9 cellular contexts compared by ENCODE assay signal in the genomic region with DNA sequence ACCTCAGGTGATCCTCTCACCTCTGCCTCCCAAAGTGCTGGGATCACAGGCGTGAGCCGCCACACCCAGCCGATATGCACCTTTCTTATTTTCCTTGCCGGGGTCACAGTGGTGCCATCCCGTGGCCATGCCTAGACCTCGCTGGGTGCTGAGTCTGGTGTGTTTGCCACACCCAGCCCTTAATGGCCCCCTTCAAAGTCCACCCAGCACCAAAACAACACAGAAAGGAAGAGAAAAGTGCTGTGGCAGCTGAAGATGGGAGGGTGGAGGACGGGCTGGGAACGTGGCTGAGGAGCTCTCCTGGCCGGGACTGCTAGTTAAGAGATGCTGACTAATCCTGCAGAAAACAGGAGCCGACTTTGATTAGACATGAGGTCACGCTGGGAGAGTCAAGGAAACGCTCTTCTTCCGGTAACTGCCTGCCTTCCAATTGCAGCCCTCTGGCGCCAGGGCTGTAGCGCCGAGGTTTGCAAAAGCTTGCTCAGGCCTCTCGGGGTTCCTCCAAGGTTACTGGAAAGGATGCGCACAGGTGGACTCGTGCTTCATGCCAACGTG. TPM values are rescaled to one million over a fixed set of nuclear protein-coding genes. Genes with fewer than 3 reads are reported as not detected.
DNase-seq lines count a peak whose midpoint lies in the region; ATAC-seq and TF ChIP-seq lines count a peak whose summit lies in the region.
"Had no signal": no experiment of that assay in that cellular context is flagged by ENCODE, and none has a peak within 500 bp of the region (broad histone marks: within the 10 kb centered on the region; RNA-seq: fewer than 3 reads in every experiment).

No MANE protein-coding gene starts in this region.

- H3K27ac ChIP-seq in CD8-positive, alpha-beta memory T cell (ENCODE audit: low read depth, low read length), result no peak overlapping the region

- H3K4me3 ChIP-seq in foreskin fibroblast (ENCODE audit: low read depth in 1 of 2, low read length in 2 of 2) (no peak overlapping the region), retinal pigment epithelial cell (ENCODE audit: low read length) (no peak overlapping the region)
- H3K4me3 ChIP-seq in CD8-positive, alpha-beta memory T cell (ENCODE audit: low read length), result no peak overlapping the region

- H3K9me3 ChIP-seq in CD8-positive, alpha-beta memory T cell (ENCODE audit: low read length), result no peaks in the 10 kb centered on the region

- H3K27me3 ChIP-seq in CD8-positive, alpha-beta memory T cell (ENCODE audit: insufficient read depth, low read length, poor library complexity, severe bottlenecking), result no peaks in the 10 kb centered on the region

- peak; percentile 85 for DNase-seq in ELR (ENCODE audit: low read depth)
- peak; percentile 52 for DNase-seq in T1000 (lab: John Stamatoyannopoulos, UW)
- DNase-seq in foreskin fibroblast, result peak; percentile 32 to 57
- DNase-seq in retinal pigment epithelial cell (ENCODE audit: low read depth), result peak; percentile 31
- DNase-seq in activated CD4-positive, alpha-beta memory T cell treated with anti-CD3 and anti-CD28 coated beads for 36 hours, result no peak
- no peak for DNase-seq in NCI-H128 (lab: John Stamatoyannopoulos, UW; ENCODE audit: unreplicated experiment)
- no peak for DNase-seq in CD8-positive, alpha-beta memory T cell
- DNase-seq: NCI-H446 had no signal

- no peak for ATAC-seq in HG02870 (IDR thresholded peaks at IDR 0.05; ENCODE audit: unreplicated experiment)

- no peaks in the 10 kb centered on the region for H3K27me3 Mint-ChIP-seq in activated CD4-positive, alpha-beta memory T cell treated with anti-CD3 and anti-CD28 coated beads for 36 hours
- peaks cover 0 to 1% of the 10 kb centered on the region in 2 donors for H3K27me3 Mint-ChIP-seq in CD8-positive, alpha-beta memory T cell

- H3K4me1 Mint-ChIP-seq in activated CD4-positive, alpha-beta memory T cell treated with anti-CD3 and anti-CD28 coated beads for 36 hours (ENCODE audit: low read depth), result no peaks in the 10 kb centered on the region
- H3K4me1 Mint-ChIP-seq in CD8-positive, alpha-beta memory T cell, result no peaks in the 10 kb centered on the region

- no peaks in the 10 kb centered on the region for H3K36me3 Mint-ChIP-seq in activated CD4-positive, alpha-beta memory T cell treated with anti-CD3 and anti-CD28 coated beads for 36 hours
- H3K36me3 Mint-ChIP-seq in CD8-positive, alpha-beta memory T cell, result no peaks in the 10 kb centered on the region

- H3K9me3 Mint-ChIP-seq in activated CD4-positive, alpha-beta memory T cell treated with anti-CD3 and anti-CD28 coated beads for 36 hours, result no peaks in the 10 kb centered on the region
- H3K9me3 Mint-ChIP-seq in CD8-positive, alpha-beta memory T cell, result no peaks in the 10 kb centered on the region

- CTCF ChIA-PET in activated CD4-positive, alpha-beta memory T cell treated with anti-CD3 and anti-CD28 coated beads for 36 hours (lab: Charles Lee), result interaction anchor here (2.2 to 4.2 kb wide), 2 partner anchors 12 to 43 kb away, joined by 13 to 26 read pairs; no protein-coding TSS in a partner anchor
- CTCF ChIA-PET in CD8-positive, alpha-beta memory T cell (lab: Charles Lee), result interaction anchor here (1.2 kb wide), 1 partner anchor 12 kb away, joined by 4 read pairs; no protein-coding TSS in a partner anchor

- TF ChIP-seq CTCF in foreskin fibroblast (IDR thresholded peaks at IDR 0.05; ENCODE audit: low read depth, low read length) (no peak), retinal pigment epithelial cell (conservative IDR thresholded peaks at IDR 0.05; ENCODE audit: low read depth, low read length) (no peak)

- H3K4me3 Mint-ChIP-seq in activated CD4-positive, alpha-beta memory T cell treated with anti-CD3 and anti-CD28 coated beads for 36 hours, result no peak overlapping the region
- H3K4me3 Mint-ChIP-seq in CD8-positive, alpha-beta memory T cell, result peak overlapping the region in 1 of 7 donors; percentile 27

- intact Hi-C loops in activated CD4-positive, alpha-beta memory T cell treated with anti-CD3 and anti-CD28 coated beads for 36 hours (cut with micrococcal nuclease), result no loop called here

- H3K36me3 ChIP-seq in CD8-positive, alpha-beta memory T cell (ENCODE audit: insufficient read depth, low read length), result no peaks in the 10 kb centered on the region

- no peak overlapping the region for H3K27ac Mint-ChIP-seq in activated CD4-positive, alpha-beta memory T cell treated with anti-CD3 and anti-CD28 coated beads for 36 hours
- H3K27ac Mint-ChIP-seq in CD8-positive, alpha-beta memory T cell, result peak overlapping the region in 1 of 8 donors; percentile 54

- POLR2A ChIA-PET in activated CD4-positive, alpha-beta memory T cell treated with anti-CD3 and anti-CD28 coated beads for 36 hours (lab: Charles Lee), result no interaction called here
- POLR2A ChIA-PET in CD8-positive, alpha-beta memory T cell (lab: Charles Lee), result interaction anchor here (0.7 to 0.9 kb wide), 2 partner anchors 11 to 13 kb away, joined by 3 read pairs; a partner anchor contains a TSS

- H3K4me1 ChIP-seq in CD8-positive, alpha-beta memory T cell (ENCODE audit: insufficient read depth, low read length), result no peaks in the 10 kb centered on the region

RNA-seq across cellular contexts. Expression of a gene that starts 10.9 kb away (rescaled TPM):
- 1 to 10 TPM; 2.0 to 2.2 TPM for total RNA-seq in activated CD4-positive, alpha-beta memory T cell treated with anti-CD3 and anti-CD28 coated beads for 36 hours
- total RNA-seq in CD8-positive, alpha-beta memory T cell, result 10 to 100 TPM in 1 of 2 experiments, 1 to 10 TPM in 1; 9.0 to 10.2 TPM
- polyA plus RNA-seq in CD8-positive, alpha-beta memory T cell, result 1.6 TPM

RNA-seq across cellular contexts. Expression of a gene that starts 27.8 kb away (rescaled TPM):
- total RNA-seq in activated CD4-positive, alpha-beta memory T cell treated with anti-CD3 and anti-CD28 coated beads for 36 hours, result 1 to 10 TPM; 2.7 to 3.2 TPM
- total RNA-seq in CD8-positive, alpha-beta memory T cell, result under 1 TPM; 0.71 to 0.94 TPM
- polyA plus RNA-seq in CD8-positive, alpha-beta memory T cell, result 0.39 TPM

RNA-seq across cellular contexts. Expression of a gene that starts 32.0 kb away (rescaled TPM):
- total RNA-seq in activated CD4-positive, alpha-beta memory T cell treated with anti-CD3 and anti-CD28 coated beads for 36 hours, result 1 to 10 TPM; 5.8 to 6.2 TPM
- total RNA-seq in CD8-positive, alpha-beta memory T cell, result 1 to 10 TPM; 2.1 to 3.0 TPM
- polyA plus RNA-seq in CD8-positive, alpha-beta memory T cell, result 3.7 TPM

RNA-seq across cellular contexts. Expression of a gene that starts 55.1 kb away (rescaled TPM):
- total RNA-seq in activated CD4-positive, alpha-beta memory T cell treated with anti-CD3 and anti-CD28 coated beads for 36 hours, result 10 to 100 TPM; 42.6 to 43.3 TPM
- 10 to 100 TPM; 80.5 to 85.0 TPM for total RNA-seq in CD8-positive, alpha-beta memory T cell
- 39.6 TPM for polyA plus RNA-seq in CD8-positive, alpha-beta memory T cell

Comparison
In these comparisons a context has a peak if more than half of its experiments do, and no peak if none do; other contexts are left out.
1. DNase-seq: peak in ELR (single experiment), T1000 (single experiment), foreskin fibroblast (2 of 2) and retinal pigment epithelial cell (single experiment); none in activated CD4-positive, alpha-beta memory T cell treated with anti-CD3 and anti-CD28 coated beads for 36 hours (single experiment), NCI-H128 (single experiment) and CD8-positive, alpha-beta memory T cell (0 of 5).